In the genomic region with DNA sequence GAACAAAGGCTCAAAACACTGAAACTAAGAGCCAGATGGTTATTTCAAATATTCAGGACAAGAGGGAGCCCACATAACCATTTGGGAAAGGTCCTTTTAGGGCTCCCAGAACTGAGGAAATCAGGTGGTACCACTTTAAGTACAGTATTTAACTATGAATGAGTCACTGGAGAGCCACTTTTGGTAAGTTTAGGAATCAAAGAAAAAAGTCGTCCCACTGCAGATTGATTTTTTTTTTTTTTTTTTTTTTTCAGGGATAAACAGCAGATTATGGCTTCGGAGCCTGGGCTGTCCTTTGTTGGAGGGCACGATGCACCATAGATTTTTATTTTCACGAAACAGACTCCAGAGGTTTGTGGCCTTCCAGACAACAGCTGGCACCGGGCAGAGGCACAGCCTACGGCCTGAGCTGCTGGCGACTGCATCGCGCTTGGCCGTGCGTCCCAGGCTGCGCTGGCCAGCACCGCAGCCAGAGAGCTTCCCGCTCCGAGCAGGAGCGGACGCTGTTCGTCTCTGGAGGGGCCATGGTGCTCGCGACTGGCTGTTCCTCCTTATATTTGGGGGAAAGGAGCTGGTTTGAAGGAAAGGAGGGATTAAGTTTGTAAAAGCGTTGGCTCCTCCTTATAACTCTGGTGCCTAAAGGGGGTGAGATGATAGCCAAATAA, we compare ENCODE assay signal across 8 cellular contexts.
DNase-seq lines count a peak whose midpoint lies in the region; ATAC-seq and TF ChIP-seq lines count a peak whose summit lies in the region.

No MANE protein-coding gene starts in this region.

- intact Hi-C loops in tibial artery (cut with DNase I; ENCODE audit: low total_unique reads) = no loop called here

- peaks cover 0 to 9% of the 10 kb centered on the region in 2 donors for H3K27me3 ChIP-seq in tibial artery

- TF ChIP-seq CTCF in cardiac fibroblast (IDR thresholded peaks at IDR 0.05; ENCODE audit: low read depth, low read length) (no peak), tibial artery (IDR thresholded peaks at IDR 0.05) (no peak)

- peak overlapping the region; percentile 49 to 56 for H3K4me3 ChIP-seq in cardiac fibroblast (replicated peaks in 1 of 2; ENCODE audit: low read depth in 2 of 2, low read length in 2 of 2)
- peak overlapping the region; percentile 52 to 66 for H3K4me3 ChIP-seq in tibial artery

- H3K36me3 ChIP-seq in tibial artery = no peaks in the 10 kb centered on the region

- peak overlapping the region in 1 of 2 donors; percentile 67 for H3K27ac ChIP-seq in tibial artery

- H3K4me1 ChIP-seq in tibial artery = peaks cover 0 to 26% (median 17%) of the 10 kb centered on the region in 4 donors

- ATAC-seq in left lobe of liver = peak; percentile 64
- ATAC-seq in GM21367 (IDR thresholded peaks at IDR 0.05; ENCODE audit: unreplicated experiment) = no peak
- no peak for ATAC-seq in GM19351 (IDR thresholded peaks at IDR 0.05; ENCODE audit: unreplicated experiment)

- DNase-seq in GM03348 (ENCODE audit: low spot score) (peak; percentile 45), NCI-H146 (lab: John Stamatoyannopoulos, UW) (peak; percentile 85), cardiac fibroblast (ENCODE audit: low read depth in 2 of 2) (peak; percentile 45 to 47), left lobe of liver (ENCODE audit: low spot score) (no peak), tibial artery (no peak), NCI-H1694 treated with DMSO at 0.1 percent for 48 hours (lab: John Stamatoyannopoulos, UW) (no peak)

- H3K9me3 ChIP-seq in tibial artery = no peaks in the 10 kb centered on the region

Comparison
In these comparisons a context has a peak if more than half of its experiments do, and no peak if none do; other contexts are left out.
1. DNase-seq: peak in GM03348 (single experiment), NCI-H146 (single experiment) and cardiac fibroblast (2 of 2); none in left lobe of liver (single experiment), tibial artery (0 of 2) and NCI-H1694 treated with DMSO at 0.1 percent for 48 hours (single experiment).